In genomic region chr11:61068581-61068980, GRCh38 we compare ENCODE assay signal across 26 cellular contexts. TPM values are rescaled to one million over a fixed set of nuclear protein-coding genes. Genes with fewer than 3 reads are reported as not detected.
DNase-seq lines count a peak whose midpoint lies in the region; ATAC-seq and TF ChIP-seq lines count a peak whose summit lies in the region.
"Had no signal": no experiment of that assay in that cellular context is flagged by ENCODE, and none has a peak within 500 bp of the region (broad histone marks: within the 10 kb centered on the region; RNA-seq: fewer than 3 reads in every experiment).

No MANE protein-coding gene starts in this region.

- no peaks in the 10 kb centered on the region for H3K36me3 ChIP-seq in upper lobe of right lung
- H3K36me3 ChIP-seq: esophagus squamous epithelium, gastroesophageal sphincter, right lobe of liver, thoracic aorta had no signal

- H3K9me3 ChIP-seq in upper lobe of right lung: no peaks in the 10 kb centered on the region
- H3K9me3 ChIP-seq: esophagus squamous epithelium, gastroesophageal sphincter, right lobe of liver, thoracic aorta had no signal

- H3K9me3 Mint-ChIP-seq in activated CD4-positive, alpha-beta memory T cell treated with anti-CD3 and anti-CD28 coated beads for 36 hours: no peaks in the 10 kb centered on the region
- H3K9me3 Mint-ChIP-seq in stimulated activated naive B cell treated with anti-CD40 and anti-IgM and Interleukin-4, amounts not matched to agents 10 μg/mL and 1 μg/mL and 100 μg/mL, for 72 hours: peaks cover 0 to 3% of the 10 kb centered on the region in 2 donors
- H3K9me3 Mint-ChIP-seq: natural killer cell had no signal

- no peaks in the 10 kb centered on the region for H3K27me3 Mint-ChIP-seq in activated CD4-positive, alpha-beta memory T cell treated with anti-CD3 and anti-CD28 coated beads for 36 hours
- no peaks in the 10 kb centered on the region for H3K27me3 Mint-ChIP-seq in stimulated activated naive B cell treated with anti-CD40 and anti-IgM and Interleukin-4, amounts not matched to agents 10 μg/mL and 1 μg/mL and 100 μg/mL, for 72 hours

- H3K4me1 ChIP-seq in upper lobe of right lung: peaks cover 6% of the 10 kb centered on the region
- H3K4me1 ChIP-seq: esophagus squamous epithelium, parathyroid adenoma, right lobe of liver had no signal

- no peak for ATAC-seq in stimulated activated naive B cell treated with anti-CD40 and anti-IgM and Interleukin-4, amounts not matched to agents 10 μg/mL and 1 μg/mL and 100 μg/mL, for 72 hours (replicated peaks)
- no peak for ATAC-seq in upper lobe of right lung
- no peak for ATAC-seq in SK-N-SH treated with all-trans-retinoic acid at 6 μM for 48 hours
- ATAC-seq: gastroesophageal sphincter, HepG2, natural killer cell, right lobe of liver had no signal

- H3K4me3 Mint-ChIP-seq in activated CD4-positive, alpha-beta memory T cell treated with anti-CD3 and anti-CD28 coated beads for 36 hours: no peak overlapping the region
- H3K4me3 Mint-ChIP-seq in stimulated activated naive B cell treated with anti-CD40 and anti-IgM and Interleukin-4, amounts not matched to agents 10 μg/mL and 1 μg/mL and 100 μg/mL, for 72 hours: no peak overlapping the region
- H3K4me3 Mint-ChIP-seq: natural killer cell had no signal

- H3K27ac ChIP-seq in upper lobe of right lung: no peak overlapping the region
- H3K27ac ChIP-seq: esophagus squamous epithelium, gastroesophageal sphincter, parathyroid adenoma, right lobe of liver, thoracic aorta had no signal

- peak; percentile 42 for DNase-seq in activated effector memory CD4-positive, alpha-beta T cell treated with anti-CD3 and anti-CD28 coated beads, Interleukin-2, amount 50 U/mL, for 16 hours
- DNase-seq in activated effector memory CD4-positive, alpha-beta T cell treated with Interleukin-2 at 50 U/mL for 16 hours: no peak
- DNase-seq in activated CD4-positive, alpha-beta memory T cell treated with anti-CD3 and anti-CD28 coated beads for 36 hours: no peak
- DNase-seq in islet precursor cell (peak; percentile 46), LoVo (ENCODE audit: low spot score) (no peak), upper lobe of right lung (no peak)
- DNase-seq in stimulated activated naive B cell treated with anti-CD40 and anti-IgM and Interleukin-4, amounts not matched to agents 10 μg/mL and 1 μg/mL and 100 μg/mL, for 72 hours: no peak
- DNase-seq: activated CD4-positive, alpha-beta T cell treated with anti-CD3 and anti-CD28 coated beads, Interleukin-2, amount 50 U/mL, for 1 hour; anterior cingulate cortex; cerebellar nuclear complex; DMS53; effector CD8-positive, alpha-beta T cell; esophagus squamous epithelium; natural killer cell; NCI-H1417; NCI-H2107; NCI-H510A; NK-92 treated with Interleukin-12 subunit alpha and Interleukin-12 subunit beta, amount 100 ng/mL, for 24 hours had no signal

- intact Hi-C loops in activated CD4-positive, alpha-beta memory T cell treated with anti-CD3 and anti-CD28 coated beads for 36 hours (cut with micrococcal nuclease): no loop called here
- intact Hi-C loops in upper lobe of right lung (cut with DNase I): no loop called here

- POLR2A ChIA-PET in activated CD4-positive, alpha-beta memory T cell treated with anti-CD3 and anti-CD28 coated beads for 36 hours (lab: Charles Lee): interaction anchor here (1.2 to 6.4 kb wide), 2 partner anchors 11 to 23 kb away, joined by 4 to 45 read pairs; no protein-coding TSS in a partner anchor

- peak overlapping the region; percentile 50 for H3K27ac Mint-ChIP-seq in activated CD4-positive, alpha-beta memory T cell treated with anti-CD3 and anti-CD28 coated beads for 36 hours
- peak overlapping the region; percentile 91 for H3K27ac Mint-ChIP-seq in stimulated activated naive B cell treated with anti-CD40 and anti-IgM and Interleukin-4, amounts not matched to agents 10 μg/mL and 1 μg/mL and 100 μg/mL, for 72 hours
- H3K27ac Mint-ChIP-seq: natural killer cell had no signal

- CTCF ChIA-PET in activated CD4-positive, alpha-beta memory T cell treated with anti-CD3 and anti-CD28 coated beads for 36 hours (lab: Charles Lee): no interaction called here

- no peak overlapping the region for H3K4me3 ChIP-seq in upper lobe of right lung
- H3K4me3 ChIP-seq: esophagus squamous epithelium, gastroesophageal sphincter, right lobe of liver, thoracic aorta had no signal

- no peak for TF ChIP-seq CTCF in upper lobe of right lung (IDR thresholded peaks at IDR 0.05)

- no peaks in the 10 kb centered on the region for H3K27me3 ChIP-seq in upper lobe of right lung
- H3K27me3 ChIP-seq: esophagus squamous epithelium, gastroesophageal sphincter, right lobe of liver had no signal

- H3K4me1 Mint-ChIP-seq in activated CD4-positive, alpha-beta memory T cell treated with anti-CD3 and anti-CD28 coated beads for 36 hours (ENCODE audit: low read depth): peaks cover 93% of the 10 kb centered on the region
- peaks cover 51 to 86% of the 10 kb centered on the region in 2 donors for H3K4me1 Mint-ChIP-seq in stimulated activated naive B cell treated with anti-CD40 and anti-IgM and Interleukin-4, amounts not matched to agents 10 μg/mL and 1 μg/mL and 100 μg/mL, for 72 hours

- H3K36me3 Mint-ChIP-seq in activated CD4-positive, alpha-beta memory T cell treated with anti-CD3 and anti-CD28 coated beads for 36 hours: peaks cover 77% of the 10 kb centered on the region
- H3K36me3 Mint-ChIP-seq in stimulated activated naive B cell treated with anti-CD40 and anti-IgM and Interleukin-4, amounts not matched to agents 10 μg/mL and 1 μg/mL and 100 μg/mL, for 72 hours: peaks cover 50 to 71% of the 10 kb centered on the region in 2 donors
- H3K36me3 Mint-ChIP-seq: natural killer cell had no signal

TF ChIP-seq in SK-N-SH treated with all-trans-retinoic acid at 6 μM for 48 hours, 23 proteins besides CTCF, POLR2A, EP300 and RAD21:
- TF ChIP-seq PATZ1 (CRISPR knock-in tag; IDR thresholded peaks at IDR 0.05; ENCODE audit: borderline replicate concordance) (no peak), ZNF565 (CRISPR knock-in tag; conservative IDR thresholded peaks at IDR 0.05; ENCODE audit: low read depth) (no peak), CSDC2 (CRISPR knock-in tag; IDR thresholded peaks at IDR 0.05) (no peak), OSR1 (CRISPR knock-in tag; IDR thresholded peaks at IDR 0.05) (no peak)

RNA-seq across cellular contexts. Expression of gene CD5, which starts 33.7 kb away (rescaled TPM):
- total RNA-seq in activated CD4-positive, alpha-beta memory T cell treated with anti-CD3 and anti-CD28 coated beads for 36 hours: 100 to 1,000 TPM; 302 to 306 TPM
- 2.5 TPM for total RNA-seq in upper lobe of right lung
- total RNA-seq: HepG2, kidney epithelial cell, lung microvascular endothelial cell had no signal

Comparison
In these comparisons a context has a peak if more than half of its experiments do, and no peak if none do; other contexts are left out.
1. DNase-seq: peak in activated effector memory CD4-positive, alpha-beta T cell treated with anti-CD3 and anti-CD28 coated beads, Interleukin-2, amount 50 U/mL, for 16 hours (single experiment) and islet precursor cell (single experiment); none in activated effector memory CD4-positive, alpha-beta T cell treated with Interleukin-2 at 50 U/mL for 16 hours (single experiment), activated CD4-positive, alpha-beta memory T cell treated with anti-CD3 and anti-CD28 coated beads for 36 hours (single experiment), stimulated activated naive B cell treated with anti-CD40 and anti-IgM and Interleukin-4, amounts not matched to agents 10 μg/mL and 1 μg/mL and 100 μg/mL, for 72 hours (single experiment), LoVo (single experiment) and upper lobe of right lung (single experiment).
2. RNA of gene CD5, which starts 33.7 kb away (total RNA-seq): 302 to 306 TPM in activated CD4-positive, alpha-beta memory T cell treated with anti-CD3 and anti-CD28 coated beads for 36 hours; 2.5 TPM in upper lobe of right lung (single experiment); every median in the first group is over 10 times any median in the second.